1 cellular context compared by ENCODE assay signal in genomic region chr2:42339191-42339912, GRCh38.
TF ChIP-seq lines count a peak whose summit lies in the region.

No MANE protein-coding gene starts in this region.

TF ChIP-seq in HepG2, 621 proteins besides CTCF, POLR2A, EP300 and RAD21 (continued from another document and continues in another):
- TF ChIP-seq, protein P1, sequence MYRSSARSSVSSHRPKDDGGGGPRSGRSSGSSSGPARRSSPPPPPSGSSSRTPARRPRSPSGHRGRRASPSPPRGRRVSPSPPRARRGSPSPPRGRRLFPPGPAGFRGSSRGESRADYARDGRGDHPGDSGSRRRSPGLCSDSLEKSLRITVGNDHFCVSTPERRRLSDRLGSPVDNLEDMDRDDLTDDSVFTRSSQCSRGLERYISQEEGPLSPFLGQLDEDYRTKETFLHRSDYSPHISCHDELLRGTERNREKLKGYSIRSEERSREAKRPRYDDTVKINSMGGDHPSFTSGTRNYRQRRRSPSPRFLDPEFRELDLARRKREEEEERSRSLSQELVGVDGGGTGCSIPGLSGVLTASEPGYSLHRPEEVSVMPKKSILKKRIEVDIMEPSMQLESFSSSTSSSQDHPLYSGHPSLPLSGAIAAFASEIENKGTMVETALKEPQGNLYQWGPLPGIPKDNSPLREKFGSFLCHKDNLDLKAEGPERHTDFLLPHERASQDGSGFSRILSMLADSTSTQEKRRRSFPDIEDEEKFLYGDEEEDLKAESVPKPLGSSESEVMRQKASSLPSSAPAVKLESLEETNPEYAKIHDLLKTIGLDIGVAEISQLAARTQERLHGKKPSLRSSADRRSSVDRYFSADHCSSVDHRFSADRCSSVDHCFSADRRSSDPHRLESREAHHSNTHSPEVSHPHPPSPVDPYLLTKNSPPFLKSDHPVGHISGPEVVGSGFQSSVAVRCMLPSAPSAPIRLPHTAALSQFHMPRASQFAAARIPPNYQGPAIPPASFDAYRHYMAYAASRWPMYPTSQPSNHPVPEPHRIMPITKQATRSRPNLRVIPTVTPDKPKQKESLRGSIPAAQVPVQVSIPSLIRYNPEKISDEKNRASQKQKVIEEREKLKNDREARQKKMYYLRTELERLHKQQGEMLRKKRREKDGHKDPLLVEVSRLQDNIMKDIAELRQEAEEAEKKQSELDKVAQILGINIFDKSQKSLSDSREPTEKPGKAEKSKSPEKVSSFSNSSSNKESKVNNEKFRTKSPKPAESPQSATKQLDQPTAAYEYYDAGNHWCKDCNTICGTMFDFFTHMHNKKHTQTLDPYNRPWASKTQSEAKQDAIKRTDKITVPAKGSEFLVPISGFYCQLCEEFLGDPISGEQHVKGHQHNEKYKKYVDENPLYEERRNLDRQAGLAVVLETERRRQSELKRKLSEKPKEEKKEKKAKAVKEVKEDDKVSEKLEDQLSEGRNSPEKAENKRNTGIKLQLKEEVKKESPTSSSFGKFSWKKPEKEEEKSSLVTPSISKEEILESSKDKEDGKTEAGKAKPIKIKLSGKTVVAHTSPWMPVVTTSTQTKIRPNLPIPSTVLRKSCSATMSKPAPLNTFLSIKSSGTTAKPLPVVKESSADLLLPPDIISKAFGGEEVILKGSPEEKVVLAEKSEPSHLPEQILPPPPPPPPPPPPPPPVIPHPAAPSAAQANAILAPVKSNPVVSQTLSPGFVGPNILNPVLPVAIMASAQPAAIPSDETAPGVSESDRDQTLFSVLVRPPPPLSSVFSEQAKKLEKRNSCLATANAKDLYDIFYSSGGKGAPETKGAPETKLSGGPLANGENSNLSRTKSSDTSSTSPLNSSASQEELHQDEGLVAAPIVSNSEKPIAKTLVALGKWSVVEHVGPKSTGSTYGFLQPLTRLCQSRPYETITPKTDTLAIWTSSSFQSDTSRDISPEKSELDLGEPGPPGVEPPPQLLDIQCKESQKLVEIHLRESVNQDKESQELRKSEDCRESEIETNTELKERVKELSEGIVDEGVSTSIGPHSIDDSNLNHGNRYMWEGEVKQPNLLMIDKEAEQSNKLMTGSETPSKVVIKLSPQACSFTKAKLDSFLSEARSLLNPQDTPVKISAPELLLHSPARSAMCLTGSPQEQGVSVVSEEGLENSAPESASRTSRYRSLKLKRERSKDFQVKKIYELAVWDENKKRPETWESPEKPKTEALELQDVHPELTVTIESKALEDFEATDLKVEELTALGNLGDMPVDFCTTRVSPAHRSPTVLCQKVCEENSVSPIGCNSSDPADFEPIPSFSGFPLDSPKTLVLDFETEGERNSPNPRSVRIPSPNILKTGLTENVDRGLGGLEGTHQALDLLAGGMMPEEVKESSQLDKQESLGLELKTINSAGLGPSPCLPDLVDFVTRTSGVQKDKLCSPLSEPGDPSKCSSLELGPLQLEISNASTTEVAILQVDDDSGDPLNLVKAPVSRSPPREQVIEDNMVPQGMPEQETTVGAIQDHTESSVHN (CRISPR knock-in tag; IDR thresholded peaks at IDR 0.05), result 0 out of 2 replicates have a peak, but pooled peaks have one; percentile 20
- TF ChIP-seq MEIS1 (CRISPR knock-in tag; IDR thresholded peaks at IDR 0.05; ENCODE audit: borderline replicate concordance) (no peak), ZNF788 (CRISPR knock-in tag; IDR thresholded peaks at IDR 0.05; ENCODE audit: borderline replicate concordance) (0 out of 2 replicates have a peak, but pooled peaks have one; percentile 40), ZBTB38 (CRISPR knock-in tag; IDR thresholded peaks at IDR 0.05) (peak; percentile 94), SP5 (CRISPR knock-in tag; IDR thresholded peaks at IDR 0.05; ENCODE audit: borderline replicate concordance, low read depth) (no peak), PHF20 (CRISPR knock-in tag; IDR thresholded peaks at IDR 0.05) (no peak), ERF (CRISPR knock-in tag; IDR thresholded peaks at IDR 0.05) (no peak), MAX (IDR thresholded peaks at IDR 0.05) (no peak), ZBED4 (CRISPR knock-in tag; IDR thresholded peaks at IDR 0.05; ENCODE audit: borderline replicate concordance) (0 out of 2 replicates have a peak, but pooled peaks have one; percentile 9), ZNF44 (CRISPR knock-in tag; IDR thresholded peaks at IDR 0.05) (no peak), POLR2AphosphoS5 (IDR thresholded peaks at IDR 0.05; ENCODE audit: low read depth, low read length) (no peak; the same call in 1 of the 2 replicates), STAG1 (CRISPR knock-in tag; IDR thresholded peaks at IDR 0.05) (no peak), BHLHE40 (IDR thresholded peaks at IDR 0.05; ENCODE audit: low read length) (no peak), ZNF354B (CRISPR knock-in tag; IDR thresholded peaks at IDR 0.05) (peak; percentile 63; the same call in 1 of the 2 replicates), ZNF333 (CRISPR knock-in tag; IDR thresholded peaks at IDR 0.05; ENCODE audit: borderline replicate concordance) (no peak), ZNF101 (CRISPR knock-in tag; IDR thresholded peaks at IDR 0.05; ENCODE audit: borderline replicate concordance, low read depth) (no peak)
- TF ChIP-seq, protein P2, sequence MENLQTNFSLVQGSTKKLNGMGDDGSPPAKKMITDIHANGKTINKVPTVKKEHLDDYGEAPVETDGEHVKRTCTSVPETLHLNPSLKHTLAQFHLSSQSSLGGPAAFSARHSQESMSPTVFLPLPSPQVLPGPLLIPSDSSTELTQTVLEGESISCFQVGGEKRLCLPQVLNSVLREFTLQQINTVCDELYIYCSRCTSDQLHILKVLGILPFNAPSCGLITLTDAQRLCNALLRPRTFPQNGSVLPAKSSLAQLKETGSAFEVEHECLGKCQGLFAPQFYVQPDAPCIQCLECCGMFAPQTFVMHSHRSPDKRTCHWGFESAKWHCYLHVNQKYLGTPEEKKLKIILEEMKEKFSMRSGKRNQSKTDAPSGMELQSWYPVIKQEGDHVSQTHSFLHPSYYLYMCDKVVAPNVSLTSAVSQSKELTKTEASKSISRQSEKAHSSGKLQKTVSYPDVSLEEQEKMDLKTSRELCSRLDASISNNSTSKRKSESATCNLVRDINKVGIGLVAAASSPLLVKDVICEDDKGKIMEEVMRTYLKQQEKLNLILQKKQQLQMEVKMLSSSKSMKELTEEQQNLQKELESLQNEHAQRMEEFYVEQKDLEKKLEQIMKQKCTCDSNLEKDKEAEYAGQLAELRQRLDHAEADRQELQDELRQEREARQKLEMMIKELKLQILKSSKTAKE (CRISPR knock-in tag; IDR thresholded peaks at IDR 0.05; ENCODE audit: borderline replicate concordance), result no peak
- TF ChIP-seq, protein P3, sequence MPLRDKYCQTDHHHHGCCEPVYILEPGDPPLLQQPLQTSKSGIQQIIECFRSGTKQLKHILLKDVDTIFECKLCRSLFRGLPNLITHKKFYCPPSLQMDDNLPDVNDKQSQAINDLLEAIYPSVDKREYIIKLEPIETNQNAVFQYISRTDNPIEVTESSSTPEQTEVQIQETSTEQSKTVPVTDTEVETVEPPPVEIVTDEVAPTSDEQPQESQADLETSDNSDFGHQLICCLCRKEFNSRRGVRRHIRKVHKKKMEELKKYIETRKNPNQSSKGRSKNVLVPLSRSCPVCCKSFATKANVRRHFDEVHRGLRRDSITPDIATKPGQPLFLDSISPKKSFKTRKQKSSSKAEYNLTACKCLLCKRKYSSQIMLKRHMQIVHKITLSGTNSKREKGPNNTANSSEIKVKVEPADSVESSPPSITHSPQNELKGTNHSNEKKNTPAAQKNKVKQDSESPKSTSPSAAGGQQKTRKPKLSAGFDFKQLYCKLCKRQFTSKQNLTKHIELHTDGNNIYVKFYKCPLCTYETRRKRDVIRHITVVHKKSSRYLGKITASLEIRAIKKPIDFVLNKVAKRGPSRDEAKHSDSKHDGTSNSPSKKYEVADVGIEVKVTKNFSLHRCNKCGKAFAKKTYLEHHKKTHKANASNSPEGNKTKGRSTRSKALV (CRISPR knock-in tag; IDR thresholded peaks at IDR 0.05), result no peak
- TF ChIP-seq, protein P4, sequence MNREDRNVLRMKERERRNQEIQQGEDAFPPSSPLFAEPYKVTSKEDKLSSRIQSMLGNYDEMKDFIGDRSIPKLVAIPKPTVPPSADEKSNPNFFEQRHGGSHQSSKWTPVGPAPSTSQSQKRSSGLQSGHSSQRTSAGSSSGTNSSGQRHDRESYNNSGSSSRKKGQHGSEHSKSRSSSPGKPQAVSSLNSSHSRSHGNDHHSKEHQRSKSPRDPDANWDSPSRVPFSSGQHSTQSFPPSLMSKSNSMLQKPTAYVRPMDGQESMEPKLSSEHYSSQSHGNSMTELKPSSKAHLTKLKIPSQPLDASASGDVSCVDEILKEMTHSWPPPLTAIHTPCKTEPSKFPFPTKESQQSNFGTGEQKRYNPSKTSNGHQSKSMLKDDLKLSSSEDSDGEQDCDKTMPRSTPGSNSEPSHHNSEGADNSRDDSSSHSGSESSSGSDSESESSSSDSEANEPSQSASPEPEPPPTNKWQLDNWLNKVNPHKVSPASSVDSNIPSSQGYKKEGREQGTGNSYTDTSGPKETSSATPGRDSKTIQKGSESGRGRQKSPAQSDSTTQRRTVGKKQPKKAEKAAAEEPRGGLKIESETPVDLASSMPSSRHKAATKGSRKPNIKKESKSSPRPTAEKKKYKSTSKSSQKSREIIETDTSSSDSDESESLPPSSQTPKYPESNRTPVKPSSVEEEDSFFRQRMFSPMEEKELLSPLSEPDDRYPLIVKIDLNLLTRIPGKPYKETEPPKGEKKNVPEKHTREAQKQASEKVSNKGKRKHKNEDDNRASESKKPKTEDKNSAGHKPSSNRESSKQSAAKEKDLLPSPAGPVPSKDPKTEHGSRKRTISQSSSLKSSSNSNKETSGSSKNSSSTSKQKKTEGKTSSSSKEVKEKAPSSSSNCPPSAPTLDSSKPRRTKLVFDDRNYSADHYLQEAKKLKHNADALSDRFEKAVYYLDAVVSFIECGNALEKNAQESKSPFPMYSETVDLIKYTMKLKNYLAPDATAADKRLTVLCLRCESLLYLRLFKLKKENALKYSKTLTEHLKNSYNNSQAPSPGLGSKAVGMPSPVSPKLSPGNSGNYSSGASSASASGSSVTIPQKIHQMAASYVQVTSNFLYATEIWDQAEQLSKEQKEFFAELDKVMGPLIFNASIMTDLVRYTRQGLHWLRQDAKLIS (CRISPR knock-in tag; IDR thresholded peaks at IDR 0.05), result no peak
- TF ChIP-seq, protein P5, sequence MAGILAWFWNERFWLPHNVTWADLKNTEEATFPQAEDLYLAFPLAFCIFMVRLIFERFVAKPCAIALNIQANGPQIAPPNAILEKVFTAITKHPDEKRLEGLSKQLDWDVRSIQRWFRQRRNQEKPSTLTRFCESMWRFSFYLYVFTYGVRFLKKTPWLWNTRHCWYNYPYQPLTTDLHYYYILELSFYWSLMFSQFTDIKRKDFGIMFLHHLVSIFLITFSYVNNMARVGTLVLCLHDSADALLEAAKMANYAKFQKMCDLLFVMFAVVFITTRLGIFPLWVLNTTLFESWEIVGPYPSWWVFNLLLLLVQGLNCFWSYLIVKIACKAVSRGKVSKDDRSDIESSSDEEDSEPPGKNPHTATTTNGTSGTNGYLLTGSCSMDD (CRISPR knock-in tag; IDR thresholded peaks at IDR 0.05), result no peak
- TF ChIP-seq, protein P6, sequence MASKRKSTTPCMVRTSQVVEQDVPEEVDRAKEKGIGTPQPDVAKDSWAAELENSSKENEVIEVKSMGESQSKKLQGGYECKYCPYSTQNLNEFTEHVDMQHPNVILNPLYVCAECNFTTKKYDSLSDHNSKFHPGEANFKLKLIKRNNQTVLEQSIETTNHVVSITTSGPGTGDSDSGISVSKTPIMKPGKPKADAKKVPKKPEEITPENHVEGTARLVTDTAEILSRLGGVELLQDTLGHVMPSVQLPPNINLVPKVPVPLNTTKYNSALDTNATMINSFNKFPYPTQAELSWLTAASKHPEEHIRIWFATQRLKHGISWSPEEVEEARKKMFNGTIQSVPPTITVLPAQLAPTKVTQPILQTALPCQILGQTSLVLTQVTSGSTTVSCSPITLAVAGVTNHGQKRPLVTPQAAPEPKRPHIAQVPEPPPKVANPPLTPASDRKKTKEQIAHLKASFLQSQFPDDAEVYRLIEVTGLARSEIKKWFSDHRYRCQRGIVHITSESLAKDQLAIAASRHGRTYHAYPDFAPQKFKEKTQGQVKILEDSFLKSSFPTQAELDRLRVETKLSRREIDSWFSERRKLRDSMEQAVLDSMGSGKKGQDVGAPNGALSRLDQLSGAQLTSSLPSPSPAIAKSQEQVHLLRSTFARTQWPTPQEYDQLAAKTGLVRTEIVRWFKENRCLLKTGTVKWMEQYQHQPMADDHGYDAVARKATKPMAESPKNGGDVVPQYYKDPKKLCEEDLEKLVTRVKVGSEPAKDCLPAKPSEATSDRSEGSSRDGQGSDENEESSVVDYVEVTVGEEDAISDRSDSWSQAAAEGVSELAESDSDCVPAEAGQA (IDR thresholded peaks at IDR 0.05; ENCODE audit: low read depth), result no peak
- TF ChIP-seq, protein P6 (CRISPR knock-in tag; IDR thresholded peaks at IDR 0.05; ENCODE audit: borderline replicate concordance), result no peak
